In the genomic region with DNA sequence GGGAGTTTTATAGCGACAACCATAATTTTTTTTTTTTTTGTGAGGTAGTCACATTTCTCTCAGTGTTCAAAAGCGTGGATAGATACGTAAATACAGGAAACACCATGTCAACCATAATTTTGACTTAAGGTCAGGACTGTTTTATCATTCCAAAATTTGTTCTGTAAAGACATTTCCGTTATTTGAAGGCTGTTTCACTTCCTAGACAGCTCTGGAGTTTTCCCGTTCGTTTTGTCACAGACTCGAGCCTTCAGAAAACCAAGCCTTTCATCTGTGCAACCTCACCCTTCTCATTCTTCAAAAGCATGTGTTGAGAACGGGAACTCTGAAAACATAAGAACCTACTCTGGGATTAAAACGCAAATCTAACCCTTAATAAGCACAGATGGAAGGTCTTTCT, we compare ENCODE assay signal across 20 cellular contexts. TPM values are rescaled to one million over a fixed set of nuclear protein-coding genes. Genes with fewer than 3 reads are reported as not detected.
"Had no signal": no experiment of that assay in that cellular context is flagged by ENCODE, and none has a peak within 500 bp of the region (broad histone marks: within the 10 kb centered on the region; RNA-seq: fewer than 3 reads in every experiment).

No MANE protein-coding gene starts in this region.

- ATAC-seq: SK-N-SH treated with all-trans-retinoic acid at 6 μM for 48 hours had no signal

- H3K36me3 ChIP-seq: Peyer's patch had no signal

- H3K27ac ChIP-seq: PC-9, Peyer's patch had no signal

- DNase-seq: Karpas-422; KG1; MM.1S; NCI-H1092 treated with DMSO at 0.1 percent for 48 hours; NCI-H1436; NCI-H187; NCI-H2029; NCI-H2081 treated with DMSO at 0.1 percent for 48 hours; NCI-H2171; NCI-H226; NCI-H446; NCI-H510A treated with DMSO at 0.1 percent for 48 hours; NCI-H526 treated with DMSO at 0.1 percent for 48 hours; NCI-H748 treated with DMSO at 0.1 percent for 48 hours; NK-92 treated with Interleukin-12 subunit alpha and Interleukin-12 subunit beta, amount 100 ng/mL, for 24 hours; OCI-M1; PC-9; Right ventricle myocardium superior had no signal

- H3K9me3 ChIP-seq: Peyer's patch had no signal

- H3K4me2 ChIP-seq: PC-9 had no signal

- H3K4me3 ChIP-seq: PC-9, Peyer's patch had no signal

- H2AFZ ChIP-seq: PC-9 had no signal

RNA-seq across cellular contexts. Expression of a gene that starts 17.9 kb away (rescaled TPM):
- total RNA-seq: Peyer's patch, Right ventricle myocardium superior had no signal
